Comparison of ENCODE assay signal across 25 cellular contexts in the genomic region with DNA sequence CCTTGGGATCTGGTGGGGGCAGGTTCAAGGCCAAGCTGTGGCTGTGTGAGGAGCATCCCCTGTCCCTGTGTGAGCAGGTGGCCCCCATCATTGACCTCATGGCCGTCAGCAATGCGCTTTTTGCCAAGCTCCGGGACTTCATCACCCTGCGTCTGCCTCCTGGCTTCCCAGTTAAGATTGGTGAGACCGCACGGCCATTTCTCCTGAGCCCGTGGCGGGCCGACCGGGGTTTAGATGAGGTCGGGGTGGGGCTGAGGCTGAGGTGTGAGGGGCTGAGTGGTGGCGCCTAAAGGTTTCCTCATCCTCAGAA. TPM values are rescaled to one million over a fixed set of nuclear protein-coding genes. Genes with fewer than 3 reads are reported as not detected.
"Had no signal": no experiment of that assay in that cellular context is flagged by ENCODE, and none has a peak within 500 bp of the region (broad histone marks: within the 10 kb centered on the region; RNA-seq: fewer than 3 reads in every experiment).

No MANE protein-coding gene starts in this region.

- H3K36me3 Mint-ChIP-seq: naive thymus-derived CD8-positive, alpha-beta T cell; stimulated activated memory B cell treated with anti-CD40 and anti-IgM and Interleukin-4, amounts not matched to agents 10 μg/mL and 1 μg/mL and 100 μg/mL, for 72 hours had no signal

- DNase-seq: dermis blood vessel endothelial cell; effector memory CD4-positive, alpha-beta T cell; erythroblast; esophagus squamous epithelium; foreskin melanocyte; hypothalamus; lower lobe of right lung; naive thymus-derived CD8-positive, alpha-beta T cell; spleen; stimulated activated CD4-positive, alpha-beta T cell treated with anti-CD3 and anti-CD28 coated beads, Interleukin-4, amount 100 ng/mL, for 4 hours; uterus had no signal

- H3K9me3 Mint-ChIP-seq: naive thymus-derived CD8-positive, alpha-beta T cell; stimulated activated memory B cell treated with anti-CD40 and anti-IgM and Interleukin-4, amounts not matched to agents 10 μg/mL and 1 μg/mL and 100 μg/mL, for 72 hours; stimulated activated naive CD8-positive, alpha-beta T cell treated with anti-CD3 and anti-CD28 coated beads, Interleukin-15, Interleukin-2, amounts not matched to agents 100 ng/mL and 50 ng/mL, for 24 hours had no signal

- ATAC-seq: left ventricle myocardium superior; lower lobe of right lung; naive thymus-derived CD8-positive, alpha-beta T cell; stimulated activated memory B cell treated with anti-CD40 and anti-IgM and Interleukin-4, amounts not matched to agents 10 μg/mL and 1 μg/mL and 100 μg/mL, for 72 hours had no signal

- FAIRE-seq: endometrium, keratinocyte had no signal

- H3K27me3 Mint-ChIP-seq: naive thymus-derived CD8-positive, alpha-beta T cell; stimulated activated naive CD8-positive, alpha-beta T cell treated with anti-CD3 and anti-CD28 coated beads, Interleukin-15, Interleukin-2, amounts not matched to agents 100 ng/mL and 50 ng/mL, for 24 hours had no signal

- H3K4me3 Mint-ChIP-seq: stimulated activated memory B cell treated with anti-CD40 and anti-IgM and Interleukin-4, amounts not matched to agents 10 μg/mL and 1 μg/mL and 100 μg/mL, for 72 hours; stimulated activated naive CD8-positive, alpha-beta T cell treated with anti-CD3 and anti-CD28 coated beads, Interleukin-15, Interleukin-2, amounts not matched to agents 100 ng/mL and 50 ng/mL, for 24 hours had no signal

- H3K9me3 ChIP-seq: esophagus squamous epithelium, lower lobe of right lung, neutrophil, right atrium auricular region, spleen, thoracic aorta, tibial nerve, upper lobe of left lung, uterus had no signal

- H3K27ac Mint-ChIP-seq: progenitor cell of endocrine pancreas; stimulated activated memory B cell treated with anti-CD40 and anti-IgM and Interleukin-4, amounts not matched to agents 10 μg/mL and 1 μg/mL and 100 μg/mL, for 72 hours; stimulated activated naive CD8-positive, alpha-beta T cell treated with anti-CD3 and anti-CD28 coated beads, Interleukin-15, Interleukin-2, amounts not matched to agents 100 ng/mL and 50 ng/mL, for 24 hours had no signal

- H3K27me3 ChIP-seq: right atrium auricular region, tibial nerve had no signal

- H3K9ac ChIP-seq: parathyroid adenoma had no signal

- H3K36me3 ChIP-seq: lower lobe of right lung, neutrophil, right atrium auricular region, spleen, thoracic aorta, upper lobe of left lung, uterus had no signal

- H3K27ac ChIP-seq: esophagus squamous epithelium, lower lobe of right lung, neutrophil, parathyroid adenoma, skin epidermis, thoracic aorta, upper lobe of left lung, uterus had no signal

- H3K79me2 ChIP-seq: parathyroid adenoma had no signal

- H3K4me3 ChIP-seq: coronary artery, esophagus squamous epithelium, skin epidermis, thoracic aorta, tibial nerve, uterus had no signal

RNA-seq across cellular contexts. Expression of a gene that starts 10.7 kb away (rescaled TPM):
- total RNA-seq: progenitor cell of endocrine pancreas had no signal
